22 cellular contexts compared by ENCODE assay signal in genomic region chr15:73568881-73569280, GRCh38.
"Had no signal": no experiment of that assay in that cellular context is flagged by ENCODE, and none has a peak within 500 bp of the region (broad histone marks: within the 10 kb centered on the region; RNA-seq: fewer than 3 reads in every experiment).

No MANE protein-coding gene starts in this region.

- H3K27ac Mint-ChIP-seq: activated CD4-positive, alpha-beta T cell treated with anti-CD3 and anti-CD28 coated beads, Interleukin-2, amount 10 ng/mL, durations not matched to agents 7 days and 5 days; activated naive CD4-positive, alpha-beta T cell treated with anti-CD3 and anti-CD28 coated beads, Interleukin-2, amount 10 ng/mL, durations not matched to agents 7 days and 5 days; activated naive CD8-positive, alpha-beta T cell treated with anti-CD3 and anti-CD28 coated beads, Interleukin-2, amount 10 ng/mL, durations not matched to agents 7 days and 5 days; type B pancreatic cell had no signal

- H3K4me3 Mint-ChIP-seq: activated CD4-positive, alpha-beta T cell treated with anti-CD3 and anti-CD28 coated beads, Interleukin-2, amount 10 ng/mL, durations not matched to agents 7 days and 5 days; activated naive CD4-positive, alpha-beta T cell treated with anti-CD3 and anti-CD28 coated beads, Interleukin-2, amount 10 ng/mL, durations not matched to agents 7 days and 5 days; activated naive CD8-positive, alpha-beta T cell treated with anti-CD3 and anti-CD28 coated beads, Interleukin-2, amount 10 ng/mL, durations not matched to agents 7 days and 5 days; brain; nephron progenitor cell; stimulated activated naive CD8-positive, alpha-beta T cell treated with anti-CD3 and anti-CD28 coated beads, Interleukin-15, amount 100 ng/mL, for 72 hours; type B pancreatic cell had no signal

- H3K27me3 Mint-ChIP-seq: activated CD4-positive, alpha-beta memory T cell treated with anti-CD3 and anti-CD28 coated beads, Interleukin-2, amount 10 ng/mL, durations not matched to agents 7 days and 5 days; activated CD4-positive, alpha-beta T cell treated with anti-CD3 and anti-CD28 coated beads, Interleukin-2, amount 10 ng/mL, durations not matched to agents 7 days and 5 days; activated naive CD4-positive, alpha-beta T cell treated with anti-CD3 and anti-CD28 coated beads, Interleukin-2, amount 10 ng/mL, durations not matched to agents 7 days and 5 days; activated naive CD8-positive, alpha-beta T cell treated with anti-CD3 and anti-CD28 coated beads, Interleukin-2, amount 10 ng/mL, durations not matched to agents 7 days and 5 days; brain; stimulated activated naive CD8-positive, alpha-beta T cell treated with anti-CD3 and anti-CD28 coated beads, Interleukin-15, amount 100 ng/mL, for 72 hours; type B pancreatic cell had no signal

- ATAC-seq: foreskin keratinocyte; left lung; lower lobe of right lung; right lobe of liver; stimulated activated naive CD8-positive, alpha-beta T cell treated with anti-CD3 and anti-CD28 coated beads, Interleukin-15, amount 100 ng/mL, for 72 hours had no signal

- DNase-seq: activated CD4-positive, alpha-beta memory T cell treated with anti-CD3 and anti-CD28 coated beads, Interleukin-2, amount 10 ng/mL, durations not matched to agents 7 days and 5 days; activated CD4-positive, alpha-beta T cell treated with anti-CD3 and anti-CD28 coated beads, Interleukin-2, amount 10 ng/mL, durations not matched to agents 7 days and 5 days; activated CD4-positive, CD25-positive, alpha-beta regulatory T cell treated with anti-CD3 and anti-CD28 coated beads, Interleukin-2, amount 50 U/mL, for 72 hours; activated effector memory CD4-positive, alpha-beta T cell treated with Interleukin-2 at 50 U/mL for 16 hours; activated naive CD4-positive, alpha-beta T cell treated with anti-CD3 and anti-CD28 coated beads, Interleukin-2, amount 10 ng/mL, durations not matched to agents 7 days and 5 days; activated naive CD8-positive, alpha-beta T cell treated with anti-CD3 and anti-CD28 coated beads, Interleukin-2, amount 10 ng/mL, durations not matched to agents 7 days and 5 days; activated T-cell treated with anti-CD3 and anti-CD28 coated beads, Interleukin-2, amount 50 U/mL, for 48 hours; cortex of kidney; foreskin keratinocyte; left lung; lower lobe of right lung; nephron progenitor cell; right lobe of liver; stimulated activated CD4-positive, alpha-beta T cell treated with anti-CD3 and anti-CD28 coated beads, Interleukin-12 subunit alpha, Interleukin-12 subunit beta, amount 100 ng/mL, for 4 hours; stimulated activated CD4-positive, alpha-beta T cell treated with anti-CD3 and anti-CD28 coated beads, Interleukin-4, amount 100 ng/mL, for 1 hour; stimulated activated naive CD8-positive, alpha-beta T cell treated with anti-CD3 and anti-CD28 coated beads, Interleukin-15, amount 100 ng/mL, for 72 hours; substantia nigra; SW 1271; T-helper 2 cell; uterus had no signal

- H3K9me3 Mint-ChIP-seq: activated CD4-positive, alpha-beta memory T cell treated with anti-CD3 and anti-CD28 coated beads, Interleukin-2, amount 10 ng/mL, durations not matched to agents 7 days and 5 days; activated CD4-positive, alpha-beta T cell treated with anti-CD3 and anti-CD28 coated beads, Interleukin-2, amount 10 ng/mL, durations not matched to agents 7 days and 5 days; activated naive CD4-positive, alpha-beta T cell treated with anti-CD3 and anti-CD28 coated beads, Interleukin-2, amount 10 ng/mL, durations not matched to agents 7 days and 5 days; activated naive CD8-positive, alpha-beta T cell treated with anti-CD3 and anti-CD28 coated beads, Interleukin-2, amount 10 ng/mL, durations not matched to agents 7 days and 5 days; brain; nephron progenitor cell; stimulated activated naive CD8-positive, alpha-beta T cell treated with anti-CD3 and anti-CD28 coated beads, Interleukin-15, amount 100 ng/mL, for 72 hours; type B pancreatic cell had no signal
